Comparison of ENCODE assay signal across 13 cellular contexts in genomic region chr11:121038642-121039409, GRCh38.
"Had no signal": no experiment of that assay in that cellular context is flagged by ENCODE, and none has a peak within 500 bp of the region (broad histone marks: within the 10 kb centered on the region; RNA-seq: fewer than 3 reads in every experiment).

No MANE protein-coding gene starts in this region.

- H3K36me3 ChIP-seq: ovary, tibial artery, WERI-Rb-1 had no signal

- H3K27ac ChIP-seq: foreskin keratinocyte, ovary, skin epidermis, tibial artery, WERI-Rb-1 had no signal

- H3K4me3 ChIP-seq: ovary, skin epidermis, tibial artery had no signal

- ATAC-seq: activated T-helper 17 cell treated with anti-CD3 and anti-CD28 coated beads, Interleukin-2, amount 50 U/mL, for 72 hours; foreskin keratinocyte; stimulated activated effector memory CD8-positive, alpha-beta T cell treated with anti-CD3 and anti-CD28 coated beads, Interleukin-12 subunit alpha, Interleukin-12 subunit beta, amount 100 ng/mL, for 72 hours had no signal

- H3K27me3 Mint-ChIP-seq: activated naive CD4-positive, alpha-beta T cell treated with anti-CD3 and anti-CD28 coated beads, Interleukin-2, amount 10 ng/mL, durations not matched to agents 7 days and 5 days; activated T-helper 17 cell treated with anti-CD3 and anti-CD28 coated beads, Interleukin-2, amount 50 U/mL, for 72 hours had no signal

- H3K27ac Mint-ChIP-seq: activated naive CD4-positive, alpha-beta T cell treated with anti-CD3 and anti-CD28 coated beads, Interleukin-2, amount 10 ng/mL, durations not matched to agents 7 days and 5 days; activated T-helper 17 cell treated with anti-CD3 and anti-CD28 coated beads, Interleukin-2, amount 50 U/mL, for 72 hours; stimulated activated effector memory CD8-positive, alpha-beta T cell treated with anti-CD3 and anti-CD28 coated beads, Interleukin-12 subunit alpha, Interleukin-12 subunit beta, amount 100 ng/mL, for 72 hours had no signal

- DNase-seq: activated CD4-positive, alpha-beta T cell treated with anti-CD3 and anti-CD28 coated beads for 4 hours; activated naive CD4-positive, alpha-beta T cell treated with anti-CD3 and anti-CD28 coated beads, Interleukin-2, amount 10 ng/mL, durations not matched to agents 7 days and 5 days; foreskin keratinocyte; mesenchymal stem cell; ovary; retina; T-helper 9 cell; tibial artery; WERI-Rb-1 had no signal

- H3K9me3 Mint-ChIP-seq: activated naive CD4-positive, alpha-beta T cell treated with anti-CD3 and anti-CD28 coated beads, Interleukin-2, amount 10 ng/mL, durations not matched to agents 7 days and 5 days; activated T-helper 17 cell treated with anti-CD3 and anti-CD28 coated beads, Interleukin-2, amount 50 U/mL, for 72 hours; neural crest cell; stimulated activated effector memory CD8-positive, alpha-beta T cell treated with anti-CD3 and anti-CD28 coated beads, Interleukin-12 subunit alpha, Interleukin-12 subunit beta, amount 100 ng/mL, for 72 hours had no signal

- H3K4me1 ChIP-seq: foreskin keratinocyte, tibial artery had no signal

- H3K9me3 ChIP-seq: ovary, tibial artery had no signal

- H3K27me3 ChIP-seq: foreskin keratinocyte, ovary, tibial artery had no signal

- H3K36me3 Mint-ChIP-seq: activated naive CD4-positive, alpha-beta T cell treated with anti-CD3 and anti-CD28 coated beads, Interleukin-2, amount 10 ng/mL, durations not matched to agents 7 days and 5 days; stimulated activated effector memory CD8-positive, alpha-beta T cell treated with anti-CD3 and anti-CD28 coated beads, Interleukin-12 subunit alpha, Interleukin-12 subunit beta, amount 100 ng/mL, for 72 hours had no signal

- H3K4me3 Mint-ChIP-seq: activated naive CD4-positive, alpha-beta T cell treated with anti-CD3 and anti-CD28 coated beads, Interleukin-2, amount 10 ng/mL, durations not matched to agents 7 days and 5 days; activated T-helper 17 cell treated with anti-CD3 and anti-CD28 coated beads, Interleukin-2, amount 50 U/mL, for 72 hours; neural crest cell; stimulated activated effector memory CD8-positive, alpha-beta T cell treated with anti-CD3 and anti-CD28 coated beads, Interleukin-12 subunit alpha, Interleukin-12 subunit beta, amount 100 ng/mL, for 72 hours had no signal
